ENCODE assay signal across 24 cellular contexts in the genomic region with DNA sequence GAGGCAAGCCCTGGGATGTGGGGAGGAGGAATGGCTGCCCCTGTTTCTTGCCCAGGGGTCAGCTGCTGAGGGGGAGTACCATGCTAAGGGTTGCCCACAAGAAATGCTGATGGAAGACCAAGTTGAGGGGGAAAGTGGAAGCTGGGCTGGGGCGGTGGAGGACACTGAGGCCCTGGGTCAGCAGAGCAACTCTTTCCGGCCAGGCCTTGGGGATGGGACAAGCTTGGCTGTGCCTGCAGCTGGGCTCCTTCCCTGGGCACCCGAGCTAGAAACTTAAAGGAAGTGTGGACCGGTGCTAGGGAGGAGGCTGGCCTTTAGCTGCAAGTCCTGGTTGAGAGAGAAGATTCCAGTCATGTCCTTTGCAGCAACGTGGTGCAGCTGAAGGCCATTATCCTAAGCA. TPM values are rescaled to one million over a fixed set of nuclear protein-coding genes. Genes with fewer than 3 reads are reported as not detected.
"Had no signal": no experiment of that assay in that cellular context is flagged by ENCODE, and none has a peak within 500 bp of the region (broad histone marks: within the 10 kb centered on the region; RNA-seq: fewer than 3 reads in every experiment).

No MANE protein-coding gene starts in this region.

- DNase-seq: activated CD4-positive, alpha-beta T cell treated with anti-CD3 and anti-CD28 coated beads for 4 hours; activated CD8-positive, alpha-beta memory T cell treated with anti-CD3 and anti-CD28 coated beads, Interleukin-2, amount 50 U/mL, for 4 hours; activated CD8-positive, alpha-beta T cell treated with anti-CD3 and anti-CD28 coated beads for 36 hours; activated gamma-delta T cell treated with Interleukin-2 at 50 U/mL for 16 hours; activated T-cell treated with anti-CD3 and anti-CD28 coated beads, Interleukin-2, amount 50 U/mL, for 72 hours; aorta; central memory CD4-positive, alpha-beta T cell; KG1; NCI-H1092; NCI-H1417; NCI-H2029; NCI-H2107; NCI-H2171 treated with DMSO at 0.1 percent for 48 hours; NCI-H226; NCI-H510A; NCI-H526 treated with DMSO at 0.1 percent for 48 hours; NCI-H82; OCI-M1; RPMI8226; SHP77 treated with DMSO at 0.1 percent for 48 hours had no signal

- ATAC-seq: activated CD4-positive, CD25-positive, alpha-beta regulatory T cell treated with anti-CD3 and anti-CD28 coated beads, Interleukin-2, amount 50 U/mL, for 24 hours; activated CD8-positive, alpha-beta T cell treated with anti-CD3 and anti-CD28 coated beads for 36 hours; activated T-cell treated with anti-CD3 and anti-CD28 coated beads, Interleukin-2, amount 50 U/mL, for 72 hours; Panc1 had no signal

- H3K9me3 ChIP-seq: breast epithelium had no signal

- H3K27ac ChIP-seq: breast epithelium had no signal

- H3K27me3 ChIP-seq: breast epithelium had no signal

- H3K4me3 ChIP-seq: breast epithelium had no signal

- H3K36me3 ChIP-seq: breast epithelium had no signal

- H3K4me1 ChIP-seq: breast epithelium had no signal

RNA-seq across cellular contexts. Expression of gene CSF1R, which starts 22.7 kb away (rescaled TPM):
- total RNA-seq: activated CD8-positive, alpha-beta T cell treated with anti-CD3 and anti-CD28 coated beads for 36 hours; SK-MEL-5 had no signal
